In genomic region chr14:22472935-22473854, GRCh38 we compare ENCODE assay signal across 8 cellular contexts.
A peak's percentile ranks its signal among the peaks of the same experiment; 100 is the strongest.
DNase-seq lines count a peak whose midpoint lies in the region; ATAC-seq and TF ChIP-seq lines count a peak whose summit lies in the region.

No MANE protein-coding gene starts in this region.

- H3K4me1 ChIP-seq in DND-41 (ENCODE audit: insufficient read depth, low read length) (peaks cover 50% of the 10 kb centered on the region), thymus (ENCODE audit: control insufficient read depth, insufficient read depth, low read length) (peaks cover 6% of the 10 kb centered on the region)

- peak; percentile 80 for ATAC-seq in DND-41 (ENCODE audit: insufficient read depth, low read depth)
- ATAC-seq in GM21423 (IDR thresholded peaks at IDR 0.05; ENCODE audit: unreplicated experiment): no peak

- no peaks in the 10 kb centered on the region for H4K20me1 ChIP-seq in DND-41 (ENCODE audit: insufficient read depth, low read length)

- no peak overlapping the region for H3K9ac ChIP-seq in DND-41 (ENCODE audit: low read depth, low read length)

- 51% methylated on average over 12 of the region's 12 CpGs for WGBS in thymus

- H3K36me3 ChIP-seq in DND-41 (ENCODE audit: insufficient read depth, low read length) (no peaks in the 10 kb centered on the region), H7 (replicated peaks; ENCODE audit: control insufficient read depth, insufficient read depth, low read length) (no peaks in the 10 kb centered on the region), thymus (ENCODE audit: control insufficient read depth, insufficient read depth) (no peaks in the 10 kb centered on the region)

- H3K9me3 ChIP-seq in DND-41 (ENCODE audit: insufficient read depth, low read length, severe bottlenecking): no peaks in the 10 kb centered on the region
- H3K9me3 ChIP-seq in thymus (ENCODE audit: control insufficient read depth): no peaks in the 10 kb centered on the region

- DNase-seq in DND-41: peak; percentile 79
- DNase-seq in H7: peak; percentile 64
- DNase-seq in NCI-H1694 treated with DMSO at 0.1 percent for 48 hours (lab: John Stamatoyannopoulos, UW): peak; percentile 26
- peak; percentile 46 for DNase-seq in amniotic epithelial cell (ENCODE audit: low read depth)
- peak; percentile 77 for DNase-seq in inferior parietal cortex (ENCODE audit: extremely low spot score)
- no peak for DNase-seq in effector CD8-positive, alpha-beta T cell (lab: John Stamatoyannopoulos, UW)

- no peak overlapping the region for H3K4me2 ChIP-seq in DND-41 (ENCODE audit: insufficient read depth, low read length)

- H3K27ac ChIP-seq in DND-41 (ENCODE audit: low read length): peak overlapping the region; percentile 43
- peak overlapping the region; percentile 52 for H3K27ac ChIP-seq in thymus (ENCODE audit: low read depth)

- H3K27me3 ChIP-seq in DND-41 (ENCODE audit: insufficient read depth, low read length, poor library complexity) (peaks cover 29% of the 10 kb centered on the region), H7 (ENCODE audit: control insufficient read depth, insufficient read depth, low read length) (no peaks in the 10 kb centered on the region), thymus (ENCODE audit: control insufficient read depth, insufficient read depth) (no peaks in the 10 kb centered on the region)

- H2AFZ ChIP-seq in DND-41 (ENCODE audit: low read depth, low read length): peak overlapping the region; percentile 21

- H3K4me3 ChIP-seq in DND-41 (ENCODE audit: low read depth in 1 of 2, low read length in 2 of 2): no peak overlapping the region
- no peak overlapping the region for H3K4me3 ChIP-seq in H7 (ENCODE audit: insufficient read depth, low read depth, low read length)
- H3K4me3 ChIP-seq in thymus (ENCODE audit: low read length): peak overlapping the region; percentile 25

- 0 out of 2 replicates have a peak, but pooled peaks cover 4% of the 10 kb centered on the region for H3K79me2 ChIP-seq in DND-41 (ENCODE audit: insufficient read depth, low read length)

- TF ChIP-seq CTCF in DND-41 (IDR thresholded peaks at IDR 0.05; ENCODE audit: borderline replicate concordance, extremely low read depth, low read length, poor library complexity, severe bottlenecking): peak; percentile 90
